Comparison of ENCODE assay signal across 9 cellular contexts in the genomic region with DNA sequence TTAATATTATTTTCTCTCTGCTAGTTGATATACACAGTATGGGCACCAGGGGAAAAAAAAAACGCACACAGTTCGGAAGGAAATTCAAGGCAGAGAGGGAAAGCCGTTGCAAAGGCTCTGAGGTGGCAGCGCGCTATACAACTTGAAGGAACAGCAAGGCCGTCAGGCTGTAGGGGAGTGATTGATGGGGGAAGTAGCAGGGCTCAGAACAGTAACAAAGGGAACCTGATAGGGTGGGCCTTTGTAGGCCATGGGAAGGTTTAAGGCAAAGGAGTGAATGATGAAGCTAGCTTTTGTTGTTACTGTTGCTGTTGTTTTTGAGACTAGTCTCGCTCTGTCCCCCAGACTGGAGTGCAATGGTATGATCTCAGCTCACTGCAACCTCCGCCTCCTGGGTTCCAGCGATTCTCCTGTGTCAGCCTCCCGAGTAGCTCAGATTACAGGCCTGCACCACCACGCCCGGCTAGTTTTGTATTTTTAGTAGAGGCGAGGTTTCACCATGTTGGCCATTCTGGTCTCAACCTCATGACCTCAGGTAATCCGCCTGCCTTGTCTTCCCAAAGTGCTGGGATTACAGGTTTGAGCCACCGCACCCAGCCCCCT. TPM values are rescaled to one million over a fixed set of nuclear protein-coding genes. Genes with fewer than 3 reads are reported as not detected.
DNase-seq lines count a peak whose midpoint lies in the region; ATAC-seq and TF ChIP-seq lines count a peak whose summit lies in the region.
"Had no signal": no experiment of that assay in that cellular context is flagged by ENCODE, and none has a peak within 500 bp of the region (broad histone marks: within the 10 kb centered on the region; RNA-seq: fewer than 3 reads in every experiment).

No MANE protein-coding gene starts in this region.

- no peaks in the 10 kb centered on the region for H3K27me3 ChIP-seq in dorsolateral prefrontal cortex
- no peaks in the 10 kb centered on the region for H3K27me3 ChIP-seq in vagina

- H3K4me1 ChIP-seq in mesodermal cell (ENCODE audit: control insufficient read depth, insufficient read depth, low read length, poor library complexity, severe bottlenecking), result peaks cover 12% of the 10 kb centered on the region
- peaks cover 19% of the 10 kb centered on the region for H3K4me1 ChIP-seq in vagina

- WGBS in mesodermal cell (ENCODE audit: insufficient coverage in 2 of 2), 2 experiments, result 55 to 58% methylated on average over 15 of the region's 15 CpGs

- H3K4me3 Mint-ChIP-seq in activated naive CD8-positive, alpha-beta T cell, result peak overlapping the region; percentile 55
- H3K4me3 Mint-ChIP-seq in activated naive CD8-positive, alpha-beta T cell treated with anti-CD3 and anti-CD28 coated beads for 36 hours, result no peak overlapping the region

- no peaks in the 10 kb centered on the region for H3K27me3 Mint-ChIP-seq in activated naive CD8-positive, alpha-beta T cell
- H3K27me3 Mint-ChIP-seq in activated naive CD8-positive, alpha-beta T cell treated with anti-CD3 and anti-CD28 coated beads for 36 hours, result no peaks in the 10 kb centered on the region

- H3K4me1 Mint-ChIP-seq in activated naive CD8-positive, alpha-beta T cell (ENCODE audit: low read depth), result peaks cover 12% of the 10 kb centered on the region
- peaks cover 11% of the 10 kb centered on the region for H3K4me1 Mint-ChIP-seq in activated naive CD8-positive, alpha-beta T cell treated with anti-CD3 and anti-CD28 coated beads for 36 hours

- H3K36me3 ChIP-seq in mesodermal cell (ENCODE audit: control insufficient read depth, insufficient read depth, low read length), result peaks cover 13% of the 10 kb centered on the region
- H3K36me3 ChIP-seq in vagina, result peaks cover 0 to 12% of the 10 kb centered on the region in 2 donors

- H3K9me3 ChIP-seq in mesodermal cell (ENCODE audit: control insufficient read depth, low read length) (no peaks in the 10 kb centered on the region), vagina (no peaks in the 10 kb centered on the region)

- ATAC-seq in GM21447 (IDR thresholded peaks at IDR 0.05; ENCODE audit: unreplicated experiment) (no peak), HG02840 (IDR thresholded peaks at IDR 0.05; ENCODE audit: low FRiP score, unreplicated experiment) (no peak)

- no peaks in the 10 kb centered on the region for H3K36me3 Mint-ChIP-seq in activated naive CD8-positive, alpha-beta T cell
- H3K36me3 Mint-ChIP-seq in activated naive CD8-positive, alpha-beta T cell treated with anti-CD3 and anti-CD28 coated beads for 36 hours, result peaks cover 2% of the 10 kb centered on the region

- no peak for TF ChIP-seq POLR2A in vagina (IDR thresholded peaks at IDR 0.05)

- DNase-seq in activated naive CD8-positive, alpha-beta T cell treated with anti-CD3 and anti-CD28 coated beads for 36 hours, result no peak
- peak in 3 of 10 donors; percentile 28 to 41 (median 29) for DNase-seq in dorsolateral prefrontal cortex
- no peak for DNase-seq in vagina (ENCODE audit: extremely low spot score in 2 of 2)
- DNase-seq in GDM1 (lab: John Stamatoyannopoulos, UW), result no peak

- intact Hi-C loops in dorsolateral prefrontal cortex (cut with DNase I), result loop anchor here (5.0 to 10.0 kb wide), 2 partner anchors 89 to 92 kb away; no protein-coding TSS in a partner anchor
- intact Hi-C loops in vagina (cut with DNase I), result loop anchor here (5.0 kb wide), 2 partner anchors 42 to 92 kb away; no protein-coding TSS in a partner anchor

- H3K27ac ChIP-seq in dorsolateral prefrontal cortex, result peak overlapping the region in 53 of 59 donors; percentile 1 to 84 (median 65)
- peak overlapping the region; percentile 88 for H3K27ac ChIP-seq in mesodermal cell (ENCODE audit: low read depth, low read length, severe bottlenecking)
- H3K27ac ChIP-seq in vagina, result peak overlapping the region; percentile 49

- no peaks in the 10 kb centered on the region for H3K9me3 Mint-ChIP-seq in activated naive CD8-positive, alpha-beta T cell (ENCODE audit: low read depth)
- H3K9me3 Mint-ChIP-seq in activated naive CD8-positive, alpha-beta T cell treated with anti-CD3 and anti-CD28 coated beads for 36 hours, result no peaks in the 10 kb centered on the region

- peak overlapping the region in 34 of 59 donors; percentile 7 to 52 (median 29) for H3K4me3 ChIP-seq in dorsolateral prefrontal cortex
- no peak overlapping the region for H3K4me3 ChIP-seq in mesodermal cell (ENCODE audit: extremely low read depth, insufficient read depth, low read length, poor library complexity, severe bottlenecking)
- no peak overlapping the region for H3K4me3 ChIP-seq in vagina

- H3K27ac Mint-ChIP-seq in activated naive CD8-positive, alpha-beta T cell, result no peak overlapping the region
- no peak overlapping the region for H3K27ac Mint-ChIP-seq in activated naive CD8-positive, alpha-beta T cell treated with anti-CD3 and anti-CD28 coated beads for 36 hours

- TF ChIP-seq CTCF in dorsolateral prefrontal cortex (IDR thresholded peaks at IDR 0.05 in 54 of 56, conservative IDR thresholded peaks at IDR 0.05 in 2 of 56; ENCODE audit: low read depth in 1 of 56, partially characterized antibody in 56 of 56) (peak in 28 of 56 donors; percentile 2 to 61 (median 34)), vagina (IDR thresholded peaks at IDR 0.05) (no peak)

RNA-seq across cellular contexts. Expression of a gene that starts 27.0 kb away (rescaled TPM):
- not detected for total RNA-seq in activated naive CD8-positive, alpha-beta T cell treated with anti-CD3 and anti-CD28 coated beads for 36 hours
- total RNA-seq in dorsolateral prefrontal cortex (1 to 10 TPM in 84 of 120 experiments, under 1 TPM in 27, not detected in 9; 0.21 to 7.7 (median 1.7) TPM), vagina (6.4 TPM)
- not detected for polyA plus RNA-seq in mesodermal cell (2013, experiment 1 of 2)
- not detected for polyA plus RNA-seq in mesodermal cell (2013, experiment 2 of 2)
- total RNA-seq: activated CD8-positive, alpha-beta memory T cell treated with anti-CD3 and anti-CD28 coated beads for 36 hours had no signal

Comparison
In these comparisons a context has a peak if more than half of its experiments do, and no peak if none do; other contexts are left out.
1. H3K4me3 ChIP-seq: peak in dorsolateral prefrontal cortex (34 of 59); none in mesodermal cell (single experiment) and vagina (0 of 2).
2. Peak in every context shown above with its lines, with median percentiles within 50 percentile points of each other: H3K27ac ChIP-seq.